7 cellular contexts compared by ENCODE assay signal in the genomic region with DNA sequence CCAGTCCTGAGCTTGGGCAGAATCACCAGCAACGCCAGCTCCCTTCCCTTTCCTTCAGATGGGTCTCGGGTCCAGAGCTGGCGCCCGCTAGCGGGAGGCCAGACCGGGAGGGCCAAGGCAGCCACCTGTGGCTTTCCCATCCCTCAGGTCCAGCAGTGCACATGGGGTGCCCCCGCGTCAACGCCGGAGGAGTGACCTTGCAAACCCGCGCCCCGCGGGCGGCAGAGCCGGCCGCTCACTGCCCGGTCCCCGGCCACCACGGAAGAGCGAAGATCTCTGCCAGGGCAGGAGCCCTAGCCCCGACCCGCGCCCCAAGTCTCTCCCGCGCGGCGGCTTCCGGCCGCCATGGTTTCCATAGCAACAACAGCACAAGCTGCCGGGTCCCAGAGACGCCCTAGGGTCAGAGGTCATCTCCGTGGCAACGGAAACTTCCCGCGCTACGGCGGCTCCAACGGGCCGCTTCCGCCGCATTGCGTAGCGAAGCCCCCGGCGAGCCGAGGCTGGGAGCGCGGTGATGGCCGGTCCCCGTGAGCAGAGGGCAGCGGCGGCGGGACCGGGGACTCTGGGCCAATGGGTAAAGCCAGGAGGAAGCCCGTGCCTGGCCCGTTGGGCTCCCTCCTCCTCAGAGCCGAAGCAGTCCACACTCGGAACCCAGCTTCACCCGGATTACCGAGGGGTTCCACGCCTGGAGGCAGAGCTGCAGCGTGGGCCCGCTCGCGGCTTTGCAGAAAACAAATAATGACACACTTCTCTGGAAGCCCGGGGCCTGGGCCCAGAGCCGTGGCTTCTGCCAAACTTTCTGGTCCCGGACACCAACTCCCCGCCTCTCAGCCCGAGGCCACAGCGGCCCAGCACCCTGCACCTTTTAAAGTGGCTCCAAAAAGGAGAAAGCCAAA.
DNase-seq lines count a peak whose midpoint lies in the region; ATAC-seq lines count a peak whose summit lies in the region.

No MANE protein-coding gene starts in this region.

- H3K4me1 Mint-ChIP-seq in effector memory CD8-positive, alpha-beta T cell (ENCODE audit: low read depth in 2 of 2) = peaks cover 6 to 9% of the 10 kb centered on the region in 2 donors

- peak overlapping the region; percentile 90 to 92 for H3K27ac Mint-ChIP-seq in effector memory CD8-positive, alpha-beta T cell

- peaks cover 18 to 20% of the 10 kb centered on the region in 2 donors for H3K27me3 Mint-ChIP-seq in effector memory CD8-positive, alpha-beta T cell

- DNase-seq in NCI-H446 (lab: John Stamatoyannopoulos, UW) = peak; percentile 37 to 85
- peak; percentile 99 for DNase-seq in activated CD8-positive, alpha-beta memory T cell treated with anti-CD3 and anti-CD28 coated beads for 24 hours
- peak; percentile 93 to 96 (median 94) for DNase-seq in effector memory CD8-positive, alpha-beta T cell
- peak; percentile 92 for DNase-seq in medulla oblongata (ENCODE audit: extremely low spot score)
- DNase-seq in stimulated activated CD4-positive, alpha-beta T cell treated with anti-CD3 and anti-CD28 coated beads, TNF-alpha, amount 100 ng/mL, for 4 hours (ENCODE audit: low read depth in 3 of 3) = peak; percentile 92 to 98 (median 95)

- H3K36me3 Mint-ChIP-seq in effector memory CD8-positive, alpha-beta T cell (ENCODE audit: insufficient read depth) = peaks cover 5% of the 10 kb centered on the region

- H3K4me3 Mint-ChIP-seq in effector memory CD8-positive, alpha-beta T cell = peak overlapping the region; percentile 85 to 88

- ATAC-seq in GM18861 (IDR thresholded peaks at IDR 0.05; ENCODE audit: unreplicated experiment) (peak; percentile 96), HG03097 (IDR thresholded peaks at IDR 0.05; ENCODE audit: low FRiP score, unreplicated experiment) (peak; percentile 98)
- ATAC-seq in effector memory CD8-positive, alpha-beta T cell (replicated peaks) = peak; percentile 91

- no peaks in the 10 kb centered on the region for H3K9me3 Mint-ChIP-seq in effector memory CD8-positive, alpha-beta T cell

Comparison
In these comparisons a context has a peak if more than half of its experiments do, and no peak if none do; other contexts are left out.
1. Peak in every context shown above with its lines: DNase-seq and ATAC-seq.